In the genomic region with DNA sequence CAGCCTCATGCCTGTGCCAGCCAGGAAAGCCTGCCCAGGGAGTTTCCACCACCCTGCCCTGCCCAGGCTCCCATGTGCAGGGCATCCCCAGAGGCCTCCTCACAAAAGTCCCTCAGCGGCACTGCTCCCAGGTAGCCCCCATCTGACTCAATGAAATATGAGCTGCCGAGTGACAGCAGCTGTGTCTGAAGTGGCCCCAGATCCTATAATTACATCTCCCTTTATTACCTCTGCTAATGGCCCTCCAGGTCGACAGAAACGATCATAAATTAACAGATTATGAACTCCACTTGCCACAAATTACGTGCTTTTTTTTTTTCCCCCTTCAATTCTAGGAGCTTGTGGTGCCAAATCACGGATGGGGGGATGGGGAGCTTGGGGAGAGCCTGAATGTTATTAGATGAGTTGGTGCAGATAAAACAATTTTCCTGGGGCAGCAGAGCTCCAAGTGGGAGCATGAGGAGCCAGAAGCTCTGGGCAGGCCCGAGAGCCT, we compare ENCODE assay signal across 14 cellular contexts.
DNase-seq lines count a peak whose midpoint lies in the region; ATAC-seq and TF ChIP-seq lines count a peak whose summit lies in the region.
"Had no signal": no experiment of that assay in that cellular context is flagged by ENCODE, and none has a peak within 500 bp of the region (broad histone marks: within the 10 kb centered on the region; RNA-seq: fewer than 3 reads in every experiment).

No MANE protein-coding gene starts in this region.

- H3K36me3 ChIP-seq in WERI-Rb-1 = no peaks in the 10 kb centered on the region

- peak overlapping the region; percentile 89 for H3K27ac ChIP-seq in WERI-Rb-1

- H3K9me3 ChIP-seq in WERI-Rb-1 (ENCODE audit: severe bottlenecking) = no peaks in the 10 kb centered on the region

- DNase-seq in DMS 273 (lab: John Stamatoyannopoulos, UW; ENCODE audit: unreplicated experiment) = peak; percentile 72
- DNase-seq in NCI-H1417 (lab: John Stamatoyannopoulos, UW) = peak; percentile 96 to 100 (median 99)
- DNase-seq in NCI-H510A (lab: John Stamatoyannopoulos, UW) = peak; percentile 86
- peak; percentile 90 for DNase-seq in WERI-Rb-1
- DNase-seq in cerebellar cortex (ENCODE audit: low spot score) = no peak
- DNase-seq in AG20443 (ENCODE audit: low spot score) = no peak
- no peak for DNase-seq in SKM-1 treated with dmso at 0.1 percent for 144 hours (lab: John Stamatoyannopoulos, UW; ENCODE audit: unreplicated experiment)
- DNase-seq: activated B cell treated with CpG ODN at 0.5 μM for 24 hours; EL; NCI-H446 treated with DMSO at 0.1 percent for 48 hours; retina; stimulated activated CD4-positive, alpha-beta T cell treated with anti-CD3 and anti-CD28 coated beads, Interleukin-4, amount 100 ng/mL, for 1 hour had no signal

- no peaks in the 10 kb centered on the region for H3K27me3 ChIP-seq in WERI-Rb-1 (ENCODE audit: insufficient read depth, low read depth, severe bottlenecking)

- ATAC-seq in GM18907 (IDR thresholded peaks at IDR 0.05; ENCODE audit: unreplicated experiment) = no peak
- ATAC-seq: stimulated activated effector memory CD8-positive, alpha-beta T cell treated with anti-CD3 and anti-CD28 coated beads, Interleukin-12 subunit alpha, Interleukin-12 subunit beta, amount 100 ng/mL, for 72 hours had no signal

- TF ChIP-seq CTCF in WERI-Rb-1 (IDR thresholded peaks at IDR 0.05; ENCODE audit: low read depth, low read length) = no peak

- peak overlapping the region; percentile 19 for H3K4me3 ChIP-seq in WERI-Rb-1 (ENCODE audit: low read depth, low read length)

Comparison
In these comparisons a context has a peak if more than half of its experiments do, and no peak if none do; other contexts are left out.
1. DNase-seq: peak in DMS 273 (single experiment), NCI-H1417 (3 of 3), NCI-H510A (single experiment) and WERI-Rb-1 (single experiment); none in cerebellar cortex (single experiment), AG20443 (single experiment) and SKM-1 treated with dmso at 0.1 percent for 144 hours (single experiment).